In genomic region chr22:27800250-27801131, GRCh38 we compare ENCODE assay signal across 1 cellular context.
TF ChIP-seq lines count a peak whose summit lies in the region.

No MANE protein-coding gene starts in this region.

TF ChIP-seq in HCT116, 20 proteins besides CTCF, POLR2A, EP300 and RAD21 (continued from another document):
- TF ChIP-seq REST (IDR thresholded peaks at IDR 0.05; ENCODE audit: low read depth) = no peak
